Comparison of ENCODE assay signal across 34 cellular contexts in genomic region chr22:21965762-21966288, GRCh38.
"Had no signal": no experiment of that assay in that cellular context is flagged by ENCODE, and none has a peak within 500 bp of the region (broad histone marks: within the 10 kb centered on the region; RNA-seq: fewer than 3 reads in every experiment).

No MANE protein-coding gene starts in this region.

- H3K4me3 ChIP-seq: MG63 had no signal

- DNase-seq: Karpas-422, Kasumi-1, MG63, MM.1S, MV-4-11, NCI-H1048, NCI-H1092, NCI-H1092 treated with DMSO at 0.1 percent for 48 hours, NCI-H1105, NCI-H1105 treated with DMSO at 0.1 percent for 48 hours, NCI-H1417, NCI-H1417 treated with DMSO at 0.1 percent for 48 hours, NCI-H1436, NCI-H1436 treated with DMSO at 0.1 percent for 48 hours, NCI-H146, NCI-H1694, NCI-H1694 treated with DMSO at 0.1 percent for 48 hours, NCI-H187, NCI-H187 treated with DMSO at 0.1 percent for 48 hours, NCI-H1930, NCI-H2029, NCI-H2029 treated with DMSO at 0.1 percent for 48 hours, NCI-H2081, NCI-H2081 treated with DMSO at 0.1 percent for 48 hours, NCI-H2107, NCI-H2171, NCI-H2171 treated with DMSO at 0.1 percent for 48 hours, NCI-H2227 treated with DMSO at 0.1 percent for 48 hours, NCI-H226, NCI-H345, NCI-H446, NCI-H446 treated with DMSO at 0.1 percent for 48 hours, NCI-H510A, NCI-H510A treated with DMSO at 0.1 percent for 48 hours had no signal

- H3K27me3 ChIP-seq: MG63 had no signal

- H3K9me3 ChIP-seq: MG63 had no signal
